In genomic region chr1:58779837-58780585, GRCh38 we compare ENCODE assay signal across 8 cellular contexts. TPM values are rescaled to one million over a fixed set of nuclear protein-coding genes. Genes with fewer than 3 reads are reported as not detected.
DNase-seq lines count a peak whose midpoint lies in the region; ATAC-seq and TF ChIP-seq lines count a peak whose summit lies in the region.

No MANE protein-coding gene starts in this region.

- ATAC-seq in activated CD4-positive, alpha-beta T cell treated with anti-CD3 and anti-CD28 coated beads for 36 hours = no peak
- ATAC-seq in mucosa of descending colon (peak; percentile 3), GM18505 (IDR thresholded peaks at IDR 0.05; ENCODE audit: unreplicated experiment) (no peak)

- H3K4me3 ChIP-seq in coronary artery = peak overlapping the region; percentile 88
- no peak overlapping the region for H3K4me3 ChIP-seq in mucosa of descending colon

- peaks cover 12% of the 10 kb centered on the region for H3K36me3 Mint-ChIP-seq in activated CD4-positive, alpha-beta T cell treated with anti-CD3 and anti-CD28 coated beads for 36 hours (ENCODE audit: low read depth)

- no peak overlapping the region for H3K27ac Mint-ChIP-seq in activated CD4-positive, alpha-beta T cell treated with anti-CD3 and anti-CD28 coated beads for 36 hours

- CTCF ChIA-PET in activated CD4-positive, alpha-beta T cell treated with anti-CD3 and anti-CD28 coated beads for 36 hours (lab: Charles Lee) = interaction anchor here (0.6 to 0.7 kb wide), 2 partner anchors 297 to 981 kb away, joined by 3 read pairs; no protein-coding TSS in a partner anchor

- TF ChIP-seq POLR2A in GM18505 (IDR thresholded peaks at IDR 0.05; ENCODE audit: borderline replicate concordance, extremely low read depth, insufficient read depth, insufficient read length) = no peak

- H3K4me1 Mint-ChIP-seq in activated CD4-positive, alpha-beta T cell treated with anti-CD3 and anti-CD28 coated beads for 36 hours = peaks cover 17% of the 10 kb centered on the region

- H3K9me3 ChIP-seq in mucosa of descending colon = no peaks in the 10 kb centered on the region

- H3K27me3 Mint-ChIP-seq in activated CD4-positive, alpha-beta T cell treated with anti-CD3 and anti-CD28 coated beads for 36 hours = peaks cover 2% of the 10 kb centered on the region

- no peak for DNase-seq in activated CD4-positive, alpha-beta T cell treated with anti-CD3 and anti-CD28 coated beads for 36 hours
- DNase-seq in activated CD4-positive, alpha-beta T cell treated with anti-CD3 and anti-CD28 coated beads, Interleukin-2, amount 50 U/mL, for 1 hour = no peak
- DNase-seq in NCI-H69 (lab: John Stamatoyannopoulos, UW) (peak; percentile 93), coronary artery (ENCODE audit: low spot score) (no peak), mucosa of descending colon (peak in 2 of 3 donors; percentile 45 to 76), midbrain (lab: John Stamatoyannopoulos, UW) (no peak)
- no peak for DNase-seq in stimulated activated naive CD4-positive, alpha-beta T cell treated with Interleukin-2 at 50 U/mL for 16 hours (lab: John Stamatoyannopoulos, UW)

- H3K4me1 ChIP-seq in mucosa of descending colon (ENCODE audit: low read depth) = peaks cover 10% of the 10 kb centered on the region

- peak overlapping the region; percentile 98 to 100 for H3K27ac ChIP-seq in coronary artery

- peaks cover 4% of the 10 kb centered on the region for H3K36me3 ChIP-seq in mucosa of descending colon (ENCODE audit: low read depth)

- TF ChIP-seq CTCF in coronary artery (IDR thresholded peaks at IDR 0.05) = no peak
- no peak for TF ChIP-seq CTCF in mucosa of descending colon (IDR thresholded peaks at IDR 0.05)

- peak overlapping the region; percentile 40 for H3K4me3 Mint-ChIP-seq in activated CD4-positive, alpha-beta T cell treated with anti-CD3 and anti-CD28 coated beads for 36 hours

- POLR2A ChIA-PET in activated CD4-positive, alpha-beta T cell treated with anti-CD3 and anti-CD28 coated beads for 36 hours (lab: Charles Lee) = interaction anchor here (0.7 kb wide), 1 partner anchor 146 kb away, joined by 3 read pairs; no protein-coding TSS in a partner anchor

- intact Hi-C loops in activated CD4-positive, alpha-beta T cell treated with anti-CD3 and anti-CD28 coated beads for 36 hours (cut with DNase I, micrococcal nuclease) = loop anchor here (5.0 to 10.0 kb wide), 4 partner anchors 295 to 1032 kb away; partner anchors contain the start of gene HOOK1 (in 1 of the 2)
- intact Hi-C loops in mucosa of descending colon (cut with DNase I, micrococcal nuclease) = loop anchor here (5.0 to 10.0 kb wide), 3 partner anchors 117 to 915 kb away; no protein-coding TSS in a partner anchor

- H3K9me3 Mint-ChIP-seq in activated CD4-positive, alpha-beta T cell treated with anti-CD3 and anti-CD28 coated beads for 36 hours (ENCODE audit: low read depth) = no peaks in the 10 kb centered on the region

RNA-seq across cellular contexts. Expression of gene JUN, which starts 3.8 kb away (rescaled TPM):
- 10 to 100 TPM; 24.2 to 25.5 TPM for total RNA-seq in activated CD4-positive, alpha-beta T cell treated with anti-CD3 and anti-CD28 coated beads for 36 hours
- total RNA-seq in mucosa of descending colon = 100 to 1,000 TPM; 138 to 303 (median 153) TPM

Comparison
In these comparisons a context has a peak if more than half of its experiments do, and no peak if none do; other contexts are left out.
1. DNase-seq: peak in NCI-H69 (single experiment) and mucosa of descending colon (2 of 3); none in activated CD4-positive, alpha-beta T cell treated with anti-CD3 and anti-CD28 coated beads for 36 hours (single experiment), activated CD4-positive, alpha-beta T cell treated with anti-CD3 and anti-CD28 coated beads, Interleukin-2, amount 50 U/mL, for 1 hour (single experiment), coronary artery (single experiment), midbrain (single experiment) and stimulated activated naive CD4-positive, alpha-beta T cell treated with Interleukin-2 at 50 U/mL for 16 hours (single experiment).
2. RNA of gene JUN, which starts 3.8 kb away (total RNA-seq): 138 to 303 TPM in mucosa of descending colon; 24.2 to 25.5 TPM in activated CD4-positive, alpha-beta T cell treated with anti-CD3 and anti-CD28 coated beads for 36 hours; every median in the first group is over 4 times any median in the second.